ENCODE assay signal across 13 cellular contexts in the genomic region with DNA sequence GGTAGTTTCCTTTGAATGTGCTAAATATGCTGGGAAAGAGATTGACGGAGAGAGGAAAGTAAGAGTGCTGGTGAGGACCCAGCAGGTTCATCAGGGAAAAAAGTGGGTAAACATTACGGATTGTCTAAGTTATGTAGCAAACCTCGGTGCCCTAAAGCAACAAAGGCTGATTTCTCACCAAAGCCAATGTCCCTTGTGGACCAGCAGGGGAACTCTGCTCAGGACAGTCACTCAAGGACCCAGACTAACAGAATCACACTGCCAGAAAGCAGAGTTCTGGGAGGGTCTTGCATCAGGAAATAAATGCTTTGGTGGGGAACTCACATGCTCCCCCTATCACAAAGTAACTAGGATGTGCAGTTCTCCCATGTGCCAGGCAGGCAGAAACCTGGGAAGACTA. TPM values are rescaled to one million over a fixed set of nuclear protein-coding genes. Genes with fewer than 3 reads are reported as not detected.
DNase-seq lines count a peak whose midpoint lies in the region; ATAC-seq and TF ChIP-seq lines count a peak whose summit lies in the region.
"Had no signal": no experiment of that assay in that cellular context is flagged by ENCODE, and none has a peak within 500 bp of the region (broad histone marks: within the 10 kb centered on the region; RNA-seq: fewer than 3 reads in every experiment).

No MANE protein-coding gene starts in this region.

- peak overlapping the region; percentile 36 for H3K27ac Mint-ChIP-seq in activated CD4-positive, alpha-beta memory T cell treated with anti-CD3 and anti-CD28 coated beads, Interleukin-2, amount 10 ng/mL, durations not matched to agents 7 days and 5 days
- H3K27ac Mint-ChIP-seq in activated CD4-positive, alpha-beta memory T cell treated with anti-CD3 and anti-CD28 coated beads for 36 hours: no peak overlapping the region
- H3K27ac Mint-ChIP-seq in activated naive CD8-positive, alpha-beta T cell treated with anti-CD3 and anti-CD28 coated beads, Interleukin-2, amount 10 ng/mL, durations not matched to agents 7 days and 5 days: peak overlapping the region; percentile 98
- H3K27ac Mint-ChIP-seq: mesothelial cell of epicardium had no signal

- H3K27me3 Mint-ChIP-seq in activated CD4-positive, alpha-beta memory T cell treated with anti-CD3 and anti-CD28 coated beads, Interleukin-2, amount 10 ng/mL, durations not matched to agents 7 days and 5 days: no peaks in the 10 kb centered on the region
- H3K27me3 Mint-ChIP-seq in activated CD4-positive, alpha-beta memory T cell treated with anti-CD3 and anti-CD28 coated beads for 36 hours: no peaks in the 10 kb centered on the region
- H3K27me3 Mint-ChIP-seq in activated naive CD8-positive, alpha-beta T cell treated with anti-CD3 and anti-CD28 coated beads, Interleukin-2, amount 10 ng/mL, durations not matched to agents 7 days and 5 days: no peaks in the 10 kb centered on the region

- H3K27me3 ChIP-seq in KMS-11 (ENCODE audit: insufficient read depth, low read depth) (no peaks in the 10 kb centered on the region), neutrophil (no peaks in the 10 kb centered on the region), transverse colon (no peaks in the 10 kb centered on the region)
- H3K27me3 ChIP-seq: dorsolateral prefrontal cortex had no signal

- in situ Hi-C loops in transverse colon (cut with MboI; ENCODE audit: low pct_ligation_motif_present in 1 of 4, low pct_unique_long_range_greater_than_20kb in 1 of 4, low sequenced_read_pairs in 3 of 4): no loop called here

- WGBS in transverse colon (ENCODE audit: low coverage in 1 of 2), 2 donors: 66 to 100% methylated on average over 1 to 3 of the region's 3 CpGs

- no peaks in the 10 kb centered on the region for H3K9me3 Mint-ChIP-seq in activated CD4-positive, alpha-beta memory T cell treated with anti-CD3 and anti-CD28 coated beads, Interleukin-2, amount 10 ng/mL, durations not matched to agents 7 days and 5 days
- no peaks in the 10 kb centered on the region for H3K9me3 Mint-ChIP-seq in activated CD4-positive, alpha-beta memory T cell treated with anti-CD3 and anti-CD28 coated beads for 36 hours
- H3K9me3 Mint-ChIP-seq in activated naive CD8-positive, alpha-beta T cell treated with anti-CD3 and anti-CD28 coated beads, Interleukin-2, amount 10 ng/mL, durations not matched to agents 7 days and 5 days: no peaks in the 10 kb centered on the region
- H3K9me3 Mint-ChIP-seq: mesothelial cell of epicardium had no signal

- peak overlapping the region; percentile 91; the same call in 1 of the 2 replicates for H3K4me2 ChIP-seq in KMS-11

- H4K20me1 ChIP-seq in KMS-11 (ENCODE audit: insufficient read depth): no peaks in the 10 kb centered on the region

- H3K9me3 ChIP-seq in neutrophil (no peaks in the 10 kb centered on the region), transverse colon (no peaks in the 10 kb centered on the region)

- peaks cover 8% of the 10 kb centered on the region; the same call in 1 of the 2 replicates for H3K79me2 ChIP-seq in KMS-11 (ENCODE audit: insufficient read depth, low read depth)

- H3K27ac ChIP-seq in KMS-11 (no peak overlapping the region; the same call in 1 of the 2 replicates), neutrophil (peak overlapping the region; percentile 76), transverse colon (no peak overlapping the region)

- H3K9ac ChIP-seq in KMS-11: no peak overlapping the region

- H3K4me3 ChIP-seq in KMS-11 (IDR thresholded peaks at IDR 0.05; ENCODE audit: insufficient read depth, low read depth, low read length) (no peak overlapping the region), neutrophil (ENCODE audit: low read depth in 1 of 2, low read length in 1 of 2) (no peak overlapping the region), transverse colon (no peak overlapping the region)
- H3K4me3 ChIP-seq: dorsolateral prefrontal cortex had no signal

- POLR2A ChIA-PET in activated CD4-positive, alpha-beta memory T cell treated with anti-CD3 and anti-CD28 coated beads, Interleukin-2, amount 10 ng/mL, durations not matched to agents 7 days and 5 days (lab: Charles Lee): no interaction called here
- POLR2A ChIA-PET in activated CD4-positive, alpha-beta memory T cell treated with anti-CD3 and anti-CD28 coated beads for 36 hours (lab: Charles Lee): no interaction called here
- POLR2A ChIA-PET in activated naive CD8-positive, alpha-beta T cell treated with anti-CD3 and anti-CD28 coated beads, Interleukin-2, amount 10 ng/mL, durations not matched to agents 7 days and 5 days (lab: Charles Lee): interaction anchor here (1.1 kb wide), 1 partner anchor 39 kb away, joined by 3 read pairs; a partner anchor contains a TSS

- H3K36me3 Mint-ChIP-seq in activated CD4-positive, alpha-beta memory T cell treated with anti-CD3 and anti-CD28 coated beads, Interleukin-2, amount 10 ng/mL, durations not matched to agents 7 days and 5 days (ENCODE audit: low read depth): peaks cover 28% of the 10 kb centered on the region
- H3K36me3 Mint-ChIP-seq in activated CD4-positive, alpha-beta memory T cell treated with anti-CD3 and anti-CD28 coated beads for 36 hours: peaks cover 3% of the 10 kb centered on the region
- peaks cover 13% of the 10 kb centered on the region for H3K36me3 Mint-ChIP-seq in activated naive CD8-positive, alpha-beta T cell treated with anti-CD3 and anti-CD28 coated beads, Interleukin-2, amount 10 ng/mL, durations not matched to agents 7 days and 5 days

- ATAC-seq in activated naive CD8-positive, alpha-beta T cell treated with anti-CD3 and anti-CD28 coated beads, Interleukin-2, amount 10 ng/mL, durations not matched to agents 7 days and 5 days (ENCODE audit: low read depth): no peak
- ATAC-seq in HG03469 (IDR thresholded peaks at IDR 0.05; ENCODE audit: unreplicated experiment): no peak

- H2AFZ ChIP-seq in KMS-11 (ENCODE audit: low read depth): no peak overlapping the region

- TF ChIP-seq CTCF in KMS-11 (conservative IDR thresholded peaks at IDR 0.05; ENCODE audit: low read depth, low read length) (no peak), neutrophil (IDR thresholded peaks at IDR 0.05) (no peak), transverse colon (IDR thresholded peaks at IDR 0.05) (no peak)

- H3K4me3 Mint-ChIP-seq in activated CD4-positive, alpha-beta memory T cell treated with anti-CD3 and anti-CD28 coated beads, Interleukin-2, amount 10 ng/mL, durations not matched to agents 7 days and 5 days: no peak overlapping the region
- H3K4me3 Mint-ChIP-seq in activated CD4-positive, alpha-beta memory T cell treated with anti-CD3 and anti-CD28 coated beads for 36 hours: no peak overlapping the region
- H3K4me3 Mint-ChIP-seq in activated naive CD8-positive, alpha-beta T cell treated with anti-CD3 and anti-CD28 coated beads, Interleukin-2, amount 10 ng/mL, durations not matched to agents 7 days and 5 days: peak overlapping the region; percentile 65
- H3K4me3 Mint-ChIP-seq: mesothelial cell of epicardium had no signal

- CTCF ChIA-PET in activated CD4-positive, alpha-beta memory T cell treated with anti-CD3 and anti-CD28 coated beads, Interleukin-2, amount 10 ng/mL, durations not matched to agents 7 days and 5 days (lab: Charles Lee): interaction anchor here (2.3 kb wide), 1 partner anchor 77 kb away, joined by 14 read pairs; no protein-coding TSS in a partner anchor
- CTCF ChIA-PET in activated CD4-positive, alpha-beta memory T cell treated with anti-CD3 and anti-CD28 coated beads for 36 hours (lab: Charles Lee): interaction anchor here (3.1 to 6.0 kb wide), 2 partner anchors 9 to 12 kb away, joined by 47 to 70 read pairs; no protein-coding TSS in a partner anchor

- intact Hi-C loops in activated CD4-positive, alpha-beta memory T cell treated with anti-CD3 and anti-CD28 coated beads for 36 hours (cut with micrococcal nuclease): no loop called here
- intact Hi-C loops in transverse colon (cut with DNase I; ENCODE audit: low total_unique reads): no loop called here

- peaks cover 84% of the 10 kb centered on the region for H3K4me1 Mint-ChIP-seq in activated CD4-positive, alpha-beta memory T cell treated with anti-CD3 and anti-CD28 coated beads, Interleukin-2, amount 10 ng/mL, durations not matched to agents 7 days and 5 days
- peaks cover 89% of the 10 kb centered on the region for H3K4me1 Mint-ChIP-seq in activated CD4-positive, alpha-beta memory T cell treated with anti-CD3 and anti-CD28 coated beads for 36 hours (ENCODE audit: low read depth)
- peaks cover 77% of the 10 kb centered on the region for H3K4me1 Mint-ChIP-seq in activated naive CD8-positive, alpha-beta T cell treated with anti-CD3 and anti-CD28 coated beads, Interleukin-2, amount 10 ng/mL, durations not matched to agents 7 days and 5 days

- TF ChIP-seq POLR2A in transverse colon (IDR thresholded peaks at IDR 0.05): no peak

- no peak for DNase-seq in activated CD4-positive, alpha-beta memory T cell treated with anti-CD3 and anti-CD28 coated beads, Interleukin-2, amount 10 ng/mL, durations not matched to agents 7 days and 5 days
- DNase-seq in activated CD4-positive, alpha-beta memory T cell treated with anti-CD3 and anti-CD28 coated beads for 36 hours: no peak
- DNase-seq in activated naive CD8-positive, alpha-beta T cell treated with anti-CD3 and anti-CD28 coated beads, Interleukin-2, amount 10 ng/mL, durations not matched to agents 7 days and 5 days: no peak
- DNase-seq in transverse colon: no peak
- no peak for DNase-seq in HK-2 (ENCODE audit: unreplicated experiment)
- DNase-seq: activated CD4-positive, alpha-beta T cell treated with anti-CD3 and anti-CD28 coated beads, Interleukin-2, amount 50 U/mL, for 48 hours; NCI-H1694; stimulated activated CD4-positive, alpha-beta T cell treated with anti-CD3 and anti-CD28 coated beads, Interleukin-4, amount 100 ng/mL, for 4 hours had no signal

- H3K36me3 ChIP-seq in KMS-11 (ENCODE audit: insufficient read depth) (no peaks in the 10 kb centered on the region), neutrophil (peaks cover 4% of the 10 kb centered on the region), transverse colon (no peaks in the 10 kb centered on the region)

- H3K4me1 ChIP-seq in KMS-11 (ENCODE audit: low read depth, poor library complexity, severe bottlenecking) (peaks cover 58% of the 10 kb centered on the region), neutrophil (ENCODE audit: control insufficient read depth in 1 of 2, insufficient read depth in 1 of 2, low read depth in 1 of 2, low read length in 1 of 2) (peaks cover 58 to 63% of the 10 kb centered on the region in 2 experiments), transverse colon (peaks cover 6 to 37% (median 24%) of the 10 kb centered on the region in 4 donors)

- no peak for TF ChIP-seq EP300 in transverse colon (IDR thresholded peaks at IDR 0.05; ENCODE audit: low read depth)

RNA-seq across cellular contexts. Expression of a gene that starts 1.7 kb away (rescaled TPM):
- 10 to 100 TPM; 61.8 to 63.6 TPM for total RNA-seq in activated CD4-positive, alpha-beta memory T cell treated with anti-CD3 and anti-CD28 coated beads, Interleukin-2, amount 10 ng/mL, durations not matched to agents 7 days and 5 days
- 10 to 100 TPM; 18.4 to 19.4 TPM for total RNA-seq in activated CD4-positive, alpha-beta memory T cell treated with anti-CD3 and anti-CD28 coated beads for 36 hours
- 10 to 100 TPM; 83.5 to 84.0 TPM for total RNA-seq in activated naive CD8-positive, alpha-beta T cell treated with anti-CD3 and anti-CD28 coated beads, Interleukin-2, amount 10 ng/mL, durations not matched to agents 7 days and 5 days
- 10 to 100 TPM; 13.8 to 77.4 (median 17.8) TPM for total RNA-seq in transverse colon

RNA-seq across cellular contexts. Expression of a gene that starts 38.8 kb away (rescaled TPM):
- total RNA-seq in activated CD4-positive, alpha-beta memory T cell treated with anti-CD3 and anti-CD28 coated beads, Interleukin-2, amount 10 ng/mL, durations not matched to agents 7 days and 5 days: 100 to 1,000 TPM; 213 to 216 TPM
- 100 to 1,000 TPM; 203 TPM for total RNA-seq in activated CD4-positive, alpha-beta memory T cell treated with anti-CD3 and anti-CD28 coated beads for 36 hours
- 100 to 1,000 TPM; 211 TPM for total RNA-seq in activated naive CD8-positive, alpha-beta T cell treated with anti-CD3 and anti-CD28 coated beads, Interleukin-2, amount 10 ng/mL, durations not matched to agents 7 days and 5 days
- total RNA-seq in transverse colon: 10 to 100 TPM in 1 of 4 donors, 1 to 10 TPM in 3; 4.6 to 14.0 (median 7.8) TPM

Comparison
In these comparisons a context has a peak if more than half of its experiments do, and no peak if none do; other contexts are left out.
1. RNA of a gene that starts 38.8 kb away (total RNA-seq): 213 to 216 TPM in activated CD4-positive, alpha-beta memory T cell treated with anti-CD3 and anti-CD28 coated beads, Interleukin-2, amount 10 ng/mL, durations not matched to agents 7 days and 5 days, 211 TPM in activated naive CD8-positive, alpha-beta T cell treated with anti-CD3 and anti-CD28 coated beads, Interleukin-2, amount 10 ng/mL, durations not matched to agents 7 days and 5 days and 203 TPM in activated CD4-positive, alpha-beta memory T cell treated with anti-CD3 and anti-CD28 coated beads for 36 hours; 4.6 to 14.0 TPM in transverse colon; every median in the first group is over 10 times any median in the second.